8 cellular contexts compared by ENCODE assay signal in genomic region chr3:187742351-187743171, GRCh38. TPM values are rescaled to one million over a fixed set of nuclear protein-coding genes. Genes with fewer than 3 reads are reported as not detected.
DNase-seq lines count a peak whose midpoint lies in the region; ATAC-seq and TF ChIP-seq lines count a peak whose summit lies in the region.

No MANE protein-coding gene starts in this region.

- peak overlapping the region; percentile 95 for H3K4me2 ChIP-seq in fibroblast of lung (ENCODE audit: extremely low read depth, insufficient read depth, low read length)
- no peak overlapping the region for H3K4me2 ChIP-seq in mesendoderm (ENCODE audit: low read length)

- POLR2A ChIA-PET in activated B cell treated with CpG ODN at 0.5 μM for 24 hours (lab: Charles Lee): interaction anchor here (0.6 to 8.4 kb wide), 40 partner anchors 35 to 1409 kb away, joined by 3 to 94 read pairs (median 4); partner anchors contain the start of gene LPP

- TF ChIP-seq CTCF in activated B cell treated with CpG ODN at 0.5 μM for 24 hours (IDR thresholded peaks at IDR 0.05) (no peak), fibroblast of lung (conservative IDR thresholded peaks at IDR 0.05 in 1 of 2, IDR thresholded peaks at IDR 0.05 in 1 of 2; ENCODE audit: low read depth in 1 of 2, low read length in 2 of 2) (no peak), ovary (IDR thresholded peaks at IDR 0.05) (peak in 1 of 3 donors; percentile 4), GM10266 (IDR thresholded peaks at IDR 0.05; ENCODE audit: control insufficient read depth, insufficient read depth, low read depth, missing control alignments) (no peak)

- H2BK5ac ChIP-seq in mesendoderm (ENCODE audit: low read length): no peak overlapping the region

- TF ChIP-seq EP300 in ovary (IDR thresholded peaks at IDR 0.05): no peak

- no peak overlapping the region for H3K4ac ChIP-seq in mesendoderm (ENCODE audit: low read depth, low read length)

- no peak overlapping the region for H3K56ac ChIP-seq in mesendoderm (ENCODE audit: low read length)

- H3K9me3 ChIP-seq in fibroblast of lung (ENCODE audit: control insufficient read depth, insufficient read depth, low read depth, low read length) (no peaks in the 10 kb centered on the region), ovary (no peaks in the 10 kb centered on the region)

- WGBS in ovary, 3 donors: 40 to 52% (median 46%) methylated on average over 13 of the region's 13 CpGs
- WGBS in mesendoderm (ENCODE audit: extremely low coverage, insufficient coverage, low lambda C conversion rate): no CpG with 5 or more reads among the region's 13 CpGs

- H4K5ac ChIP-seq in mesendoderm (ENCODE audit: low read length): no peak overlapping the region

- no peak for TF ChIP-seq POLR2A in ovary (IDR thresholded peaks at IDR 0.05)

- H3K79me2 ChIP-seq in fibroblast of lung (ENCODE audit: control insufficient read depth, insufficient read depth, low read length) (peaks cover 63% of the 10 kb centered on the region), mesendoderm (ENCODE audit: control insufficient read depth, insufficient read depth, low read length) (no peaks in the 10 kb centered on the region)

- peaks cover 26% of the 10 kb centered on the region for H3K36me3 Mint-ChIP-seq in activated B cell treated with CpG ODN at 0.5 μM for 24 hours (ENCODE audit: low read depth)

- H2AFZ ChIP-seq in fibroblast of lung (ENCODE audit: low read length): no peak overlapping the region

- no peaks in the 10 kb centered on the region for H3K27me3 ChIP-seq in fibroblast of lung (ENCODE audit: control insufficient read depth, insufficient read depth, low read length)
- no peaks in the 10 kb centered on the region for H3K27me3 ChIP-seq in ovary
- H3K27me3 ChIP-seq in mesendoderm (ENCODE audit: insufficient read depth, low read length, poor library complexity): no peaks in the 10 kb centered on the region

- no peaks in the 10 kb centered on the region for H3K9me3 Mint-ChIP-seq in activated B cell treated with CpG ODN at 0.5 μM for 24 hours

- H4K20me1 ChIP-seq in fibroblast of lung (ENCODE audit: control insufficient read depth, extremely low read depth, insufficient read depth, low read length): no peaks in the 10 kb centered on the region

- CTCF ChIA-PET in activated B cell treated with CpG ODN at 0.5 μM for 24 hours (lab: Charles Lee): interaction anchor here (0.7 to 2.8 kb wide), 10 partner anchors 221 to 1211 kb away, joined by 3 to 54 read pairs (median 4); no protein-coding TSS in a partner anchor

- no peaks in the 10 kb centered on the region for H3K36me3 ChIP-seq in fibroblast of lung (ENCODE audit: control insufficient read depth, insufficient read depth, low read length)
- H3K36me3 ChIP-seq in ovary: no peaks in the 10 kb centered on the region
- H3K36me3 ChIP-seq in mesendoderm (ENCODE audit: control insufficient read depth, insufficient read depth, low read length): no peaks in the 10 kb centered on the region

- no peak overlapping the region for H2AK5ac ChIP-seq in mesendoderm (ENCODE audit: low read length)

- H3K4me1 ChIP-seq in fibroblast of lung (ENCODE audit: control insufficient read depth, extremely low read depth, insufficient read depth, low read length) (peaks cover 8% of the 10 kb centered on the region), ovary (ENCODE audit: insufficient read depth) (no peaks in the 10 kb centered on the region), mesendoderm (ENCODE audit: control insufficient read depth, low read depth, low read length) (peaks cover 3% of the 10 kb centered on the region)

- no peak overlapping the region for H3K18ac ChIP-seq in mesendoderm (ENCODE audit: low read length)

- no peak overlapping the region for H4K8ac ChIP-seq in mesendoderm (ENCODE audit: low read depth, low read length)

- no peak overlapping the region for H3K23ac ChIP-seq in mesendoderm (ENCODE audit: low read length)

- peak overlapping the region; percentile 93 for H3K27ac ChIP-seq in fibroblast of lung (ENCODE audit: insufficient read depth, low read length)
- H3K27ac ChIP-seq in ovary: peak overlapping the region; percentile 94 to 100
- no peak overlapping the region for H3K27ac ChIP-seq in mesendoderm (ENCODE audit: low read depth, low read length)

- H3K27me3 Mint-ChIP-seq in activated B cell treated with CpG ODN at 0.5 μM for 24 hours: no peaks in the 10 kb centered on the region

- peaks cover 68% of the 10 kb centered on the region for H3K4me1 Mint-ChIP-seq in activated B cell treated with CpG ODN at 0.5 μM for 24 hours

- no peak for ATAC-seq in activated B cell treated with CpG ODN at 0.5 μM for 24 hours (ENCODE audit: low read depth)

- peak overlapping the region; percentile 87 to 96 (median 94) for H3K4me3 ChIP-seq in fibroblast of lung (replicated peaks in 1 of 4; ENCODE audit: control extremely low read depth in 1 of 4, insufficient read depth in 1 of 4, low read depth in 3 of 4, low read length in 4 of 4)
- H3K4me3 ChIP-seq in ovary: peak overlapping the region; percentile 88
- H3K4me3 ChIP-seq in mesendoderm (ENCODE audit: low read length): no peak overlapping the region

- no peaks in the 10 kb centered on the region for H3K79me1 ChIP-seq in mesendoderm (ENCODE audit: low read length)

- H3K27ac Mint-ChIP-seq in activated B cell treated with CpG ODN at 0.5 μM for 24 hours: peak overlapping the region; percentile 98

- H3K4me3 Mint-ChIP-seq in activated B cell treated with CpG ODN at 0.5 μM for 24 hours: peak overlapping the region; percentile 98

- DNase-seq in activated CD8-positive, alpha-beta memory T cell treated with anti-CD3 and anti-CD28 coated beads for 24 hours: peak; percentile 67
- DNase-seq in activated CD8-positive, alpha-beta memory T cell treated with anti-CD3 and anti-CD28 coated beads, Interleukin-2, amount 50 U/mL, for 48 hours: no peak
- DNase-seq in activated B cell treated with CpG ODN at 0.5 μM for 24 hours (no peak), fibroblast of lung (ENCODE audit: low read depth in 2 of 2) (peak; percentile 57 to 63), ovary (peak in 2 of 5 donors; percentile 48 to 62), GM10266 (ENCODE audit: extremely low spot score) (no peak), mesendoderm (no peak), RPMI8226 (no peak)

- H3K9ac ChIP-seq in fibroblast of lung (ENCODE audit: insufficient read depth, low read length) (peak overlapping the region; percentile 39), mesendoderm (ENCODE audit: low read length) (no peak overlapping the region)

- intact Hi-C loops in activated B cell treated with CpG ODN at 0.5 μM for 24 hours (cut with micrococcal nuclease) (loop anchor here (1.0 to 10.0 kb wide), 12 partner anchors 502 to 1050 kb away; no protein-coding TSS in a partner anchor), ovary (cut with DNase I) (loop anchor here (5.0 to 10.0 kb wide), 12 partner anchors 170 to 1405 kb away; partner anchors contain the start of gene LPP (in 2 of the 4))

- no peak overlapping the region for H2BK120ac ChIP-seq in mesendoderm (ENCODE audit: low read depth, low read length)

- H2BK15ac ChIP-seq in mesendoderm (replicated peaks; ENCODE audit: low read depth): no peak overlapping the region

RNA-seq across cellular contexts. Expression of gene BCL6, which starts 2.7 kb away (rescaled TPM):
- total RNA-seq in activated B cell treated with CpG ODN at 0.5 μM for 24 hours: 100 and 112 TPM in 2 replicates
- 32.6 and 46.6 TPM in 2 replicates for total RNA-seq in fibroblast of lung
- 7.5 and 12.7 TPM in 2 replicates for polyA plus RNA-seq in fibroblast of lung
- polyA plus RNA-seq in fibroblast of lung (2012): 27.7 and 33.0 TPM in 2 replicates
- 51.8 and 79.4 TPM in 2 replicates for polyA minus RNA-seq in fibroblast of lung (ENCODE audit: low replicate concordance)
- total RNA-seq in ovary: 10 to 100 TPM; 51.6 to 91.1 (median 60.2) TPM
- polyA plus RNA-seq in ovary: 10 to 100 TPM; 46.3 to 46.8 TPM
- polyA plus RNA-seq in mesendoderm (2013, experiment 1 of 2): 1.3 TPM
- 1.4 TPM for polyA plus RNA-seq in mesendoderm (2013, experiment 2 of 2)

RNA-seq across cellular contexts. Expression of gene RTP2, which starts 40.2 kb away (rescaled TPM):
- total RNA-seq in activated B cell treated with CpG ODN at 0.5 μM for 24 hours (not detected in 2 replicates), fibroblast of lung (not detected in 2 replicates), ovary (not detected)
- polyA plus RNA-seq in fibroblast of lung (not detected in 2 replicates), ovary (not detected)
- polyA plus RNA-seq in fibroblast of lung (2012): not detected in 2 replicates
- 1.3 TPM in 1 of 2 replicates, not detected in the other for polyA minus RNA-seq in fibroblast of lung (ENCODE audit: low replicate concordance)
- not detected for polyA plus RNA-seq in mesendoderm (2013, experiment 1 of 2)
- polyA plus RNA-seq in mesendoderm (2013, experiment 2 of 2): not detected

Comparison
In these comparisons a context has a peak if more than half of its experiments do, and no peak if none do; other contexts are left out.
1. DNase-seq: peak in activated CD8-positive, alpha-beta memory T cell treated with anti-CD3 and anti-CD28 coated beads for 24 hours (single experiment) and fibroblast of lung (2 of 2); none in activated CD8-positive, alpha-beta memory T cell treated with anti-CD3 and anti-CD28 coated beads, Interleukin-2, amount 50 U/mL, for 48 hours (single experiment), activated B cell treated with CpG ODN at 0.5 μM for 24 hours (single experiment), GM10266 (single experiment), mesendoderm (single experiment) and RPMI8226 (single experiment).